In genomic region chr5:84585218-84585617, GRCh38 we compare ENCODE assay signal across 27 cellular contexts.
"Had no signal": no experiment of that assay in that cellular context is flagged by ENCODE, and none has a peak within 500 bp of the region (broad histone marks: within the 10 kb centered on the region; RNA-seq: fewer than 3 reads in every experiment).

No MANE protein-coding gene starts in this region.

- H3K36me3 ChIP-seq: esophagus muscularis mucosa, gastroesophageal sphincter, left lung, neural progenitor cell, sigmoid colon, tibial artery had no signal

- H3K4me3 ChIP-seq: coronary artery, esophagus muscularis mucosa, gastroesophageal sphincter, left lung, neural progenitor cell, psoas muscle, sigmoid colon, testis, tibial artery had no signal

- H3K27me3 ChIP-seq: esophagus muscularis mucosa, foreskin keratinocyte, gastroesophageal sphincter, left lung, neural progenitor cell, sigmoid colon, testis, tibial artery had no signal

- H2AFZ ChIP-seq: neural progenitor cell had no signal

- H3K4me3 Mint-ChIP-seq: naive thymus-derived CD4-positive, alpha-beta T cell; nephron; neural progenitor cell; stimulated activated effector memory CD8-positive, alpha-beta T cell treated with anti-CD3 and anti-CD28 coated beads, Interleukin-12 subunit alpha, Interleukin-12 subunit beta, amount 100 ng/mL, for 72 hours; type B pancreatic cell had no signal

- DNase-seq: dermis blood vessel endothelial cell; effector memory CD4-positive, alpha-beta T cell; foreskin keratinocyte; hypothalamus; left cardiac atrium; mesenchymal stem cell; midbrain; naive thymus-derived CD4-positive, alpha-beta T cell; nucleus accumbens; psoas muscle; sigmoid colon; stimulated activated CD4-positive, alpha-beta T cell treated with anti-CD3 and anti-CD28 coated beads, Interleukin-2, amount 100 ng/mL, for 24 hours; stimulated activated CD4-positive, alpha-beta T cell treated with anti-CD3 and anti-CD28 coated beads, Interleukin-4, amount 100 ng/mL, for 24 hours; stimulated activated naive CD4-positive, alpha-beta T cell treated with Interleukin-2 at 50 U/mL for 16 hours; substantia nigra; testis; tibial artery had no signal

- H3K27ac ChIP-seq: coronary artery, esophagus muscularis mucosa, foreskin keratinocyte, gastroesophageal sphincter, left lung, neural progenitor cell, psoas muscle, sigmoid colon, testis, tibial artery had no signal

- H3K9me3 Mint-ChIP-seq: nephron, neural progenitor cell, type B pancreatic cell had no signal

- FAIRE-seq: endothelial cell of umbilical vein had no signal

- H3K27me3 Mint-ChIP-seq: naive thymus-derived CD4-positive, alpha-beta T cell; type B pancreatic cell had no signal

- H3K27ac Mint-ChIP-seq: naive thymus-derived CD4-positive, alpha-beta T cell; nephron; neural progenitor cell; stimulated activated effector memory CD8-positive, alpha-beta T cell treated with anti-CD3 and anti-CD28 coated beads, Interleukin-12 subunit alpha, Interleukin-12 subunit beta, amount 100 ng/mL, for 72 hours; type B pancreatic cell had no signal

- H3K9ac ChIP-seq: neural progenitor cell had no signal

- H3K4me2 ChIP-seq: neural progenitor cell had no signal

- H3K9me3 ChIP-seq: esophagus muscularis mucosa, gastroesophageal sphincter, left lung, psoas muscle, sigmoid colon, testis, tibial artery had no signal

- H3K4me1 ChIP-seq: esophagus muscularis mucosa, foreskin keratinocyte, gastroesophageal sphincter, left lung, neural progenitor cell, psoas muscle, sigmoid colon, testis, tibial artery had no signal

- H3K4me1 Mint-ChIP-seq: naive thymus-derived CD4-positive, alpha-beta T cell; nephron; neural progenitor cell; stimulated activated effector memory CD8-positive, alpha-beta T cell treated with anti-CD3 and anti-CD28 coated beads, Interleukin-12 subunit alpha, Interleukin-12 subunit beta, amount 100 ng/mL, for 72 hours had no signal

- ATAC-seq: foreskin keratinocyte; gastroesophageal sphincter; left cardiac atrium; left lung; naive thymus-derived CD4-positive, alpha-beta T cell; psoas muscle; right cardiac atrium; stimulated activated effector memory CD8-positive, alpha-beta T cell treated with anti-CD3 and anti-CD28 coated beads, Interleukin-12 subunit alpha, Interleukin-12 subunit beta, amount 100 ng/mL, for 72 hours had no signal

- H3K36me3 Mint-ChIP-seq: naive thymus-derived CD4-positive, alpha-beta T cell; neural progenitor cell; stimulated activated effector memory CD8-positive, alpha-beta T cell treated with anti-CD3 and anti-CD28 coated beads, Interleukin-12 subunit alpha, Interleukin-12 subunit beta, amount 100 ng/mL, for 72 hours; type B pancreatic cell had no signal
